ENCODE assay signal across 33 cellular contexts in genomic region chr2:10768063-10768507, GRCh38. TPM values are rescaled to one million over a fixed set of nuclear protein-coding genes. Genes with fewer than 3 reads are reported as not detected.
DNase-seq lines count a peak whose midpoint lies in the region; ATAC-seq and TF ChIP-seq lines count a peak whose summit lies in the region.
"Had no signal": no experiment of that assay in that cellular context is flagged by ENCODE, and none has a peak within 500 bp of the region (broad histone marks: within the 10 kb centered on the region; RNA-seq: fewer than 3 reads in every experiment).

No MANE protein-coding gene starts in this region.

- no peak overlapping the region for H2AK5ac ChIP-seq in IMR-90 (ENCODE audit: low read depth, low read length)

- no peak for TF ChIP-seq POLR2A in IMR-90 (IDR thresholded peaks at IDR 0.05; ENCODE audit: low read depth, low read length)
- no peak for TF ChIP-seq POLR2A in heart left ventricle (IDR thresholded peaks at IDR 0.05)

- H3K27ac Mint-ChIP-seq in GM23338, result no peak overlapping the region
- H3K27ac Mint-ChIP-seq in stimulated activated naive B cell treated with anti-CD40 and anti-IgM and Interleukin-4, amounts not matched to agents 10 μg/mL and 1 μg/mL and 100 μg/mL, for 72 hours, result no peak overlapping the region
- H3K27ac Mint-ChIP-seq: progenitor cell of endocrine pancreas, type B pancreatic cell had no signal

- ATAC-seq in GM23338, result peak; percentile 44
- no peak for ATAC-seq in IMR-90 (ENCODE audit: low read depth)
- peak; percentile 76 to 85 (median 82) for ATAC-seq in heart left ventricle
- ATAC-seq in psoas muscle, result peak; percentile 64 to 91 (median 82)
- no peak for ATAC-seq in stimulated activated naive B cell treated with anti-CD40 and anti-IgM and Interleukin-4, amounts not matched to agents 10 μg/mL and 1 μg/mL and 100 μg/mL, for 72 hours (replicated peaks)

- no peak overlapping the region for H4K5ac ChIP-seq in IMR-90 (ENCODE audit: low read depth, low read length)

- CTCF ChIA-PET in IMR-90 (lab: Yijun Ruan, JAX), result no interaction called here

- no peak overlapping the region for H2BK15ac ChIP-seq in IMR-90 (ENCODE audit: low read depth, low read length)

- no peaks in the 10 kb centered on the region for H3K9me2 ChIP-seq in GM23338 (ENCODE audit: insufficient read depth)

- no peak overlapping the region for H2BK120ac ChIP-seq in IMR-90 (ENCODE audit: low read depth, low read length)

- WGBS in IMR-90 (ENCODE audit: extremely low coverage in 2 of 2, insufficient read length in 1 of 2), 2 experiments, result 46% methylated on average over 9 of the region's 16 CpGs; no CpG with 5 or more reads in 1 of the 2 experiments
- 54 to 62% (median 58%) methylated on average over 10 to 16 of the region's 16 CpGs for WGBS in heart left ventricle, 4 donors
- 23 to 40% (median 25%) methylated on average over 16 of the region's 16 CpGs for WGBS in psoas muscle, 3 donors

- no peaks in the 10 kb centered on the region for H3K9me1 ChIP-seq in IMR-90 (ENCODE audit: insufficient read depth, low read length)

- H3K4me1 Mint-ChIP-seq in GM23338, result 0 out of 3 replicates have a peak, but pooled peaks cover under 1% of the 10 kb centered on the region
- H3K4me1 Mint-ChIP-seq in stimulated activated naive B cell treated with anti-CD40 and anti-IgM and Interleukin-4, amounts not matched to agents 10 μg/mL and 1 μg/mL and 100 μg/mL, for 72 hours, result peaks cover 9 to 25% of the 10 kb centered on the region in 2 donors

- DNase-seq in GM23338 (ENCODE audit: low spot score) (no peak), IMR-90 (no peak), heart left ventricle (peak in 4 of 5 donors; percentile 25 to 74 (median 46)), psoas muscle (no peak), NCI-H1694 treated with DMSO at 0.1 percent for 48 hours (lab: John Stamatoyannopoulos, UW) (no peak), HAP-1 (ENCODE audit: low spot score in 2 of 2) (no peak)
- DNase-seq in stimulated activated naive B cell treated with anti-CD40 and anti-IgM and Interleukin-4, amounts not matched to agents 10 μg/mL and 1 μg/mL and 100 μg/mL, for 72 hours, result no peak
- DNase-seq: activated CD4-positive, alpha-beta T cell treated with anti-CD3 and anti-CD28 coated beads, Interleukin-2, amount 50 U/mL, for 4 hours; activated naive CD4-positive, alpha-beta T cell treated with anti-CD3 and anti-CD28 coated beads, Interleukin-2, amount 50 U/mL, for 16 hours; amniotic stem cell; C1 segment of cervical spinal cord; Caco-2; DMS79 treated with DMSO at 0.1 percent for 48 hours; effector CD4-positive, alpha-beta T cell; HCEC 1CT; kidney glomerular epithelial cell; MV-4-11; NCI-H1436 treated with DMSO at 0.1 percent for 48 hours; NCI-H2171; NCI-H510A; NK-92 treated with Interleukin-12 subunit alpha and Interleukin-12 subunit beta, amount 100 ng/mL, for 24 hours; PC-9; SIG-M5; small intestine; SW 1271; T-helper 9 cell had no signal

- no peak overlapping the region for H3K14ac ChIP-seq in IMR-90 (replicated peaks; ENCODE audit: low read depth, low read length)

- no TSS peak for BruUV-seq in IMR-90 (replicated peaks; lab: Mats Ljungman, UMichigan)

- H3F3A ChIP-seq in GM23338 (replicated peaks; ENCODE audit: low read depth), result no peaks in the 10 kb centered on the region

- H3K4me2 ChIP-seq in GM23338, result no peak overlapping the region
- H3K4me2 ChIP-seq in IMR-90 (ENCODE audit: low read depth, low read length), result no peak overlapping the region
- H3K4me2 ChIP-seq: KMS-11, PC-9 had no signal

- no peaks in the 10 kb centered on the region for H3K4me1 ChIP-seq in GM23338 (ENCODE audit: insufficient read depth)
- no peaks in the 10 kb centered on the region for H3K4me1 ChIP-seq in IMR-90 (ENCODE audit: control insufficient read depth, insufficient read depth, low read length)
- peaks cover 0 to 9% (median 0%) of the 10 kb centered on the region in 12 donors for H3K4me1 ChIP-seq in heart left ventricle
- H3K4me1 ChIP-seq in psoas muscle, result no peaks in the 10 kb centered on the region
- no peaks in the 10 kb centered on the region for H3K4me1 ChIP-seq in HAP-1
- H3K4me1 ChIP-seq: breast epithelium had no signal

- H3K36me3 ChIP-seq in GM23338 (ENCODE audit: insufficient read depth), result no peaks in the 10 kb centered on the region
- H3K36me3 ChIP-seq in IMR-90 (ENCODE audit: control insufficient read depth, insufficient read depth, low read length), result no peaks in the 10 kb centered on the region
- H3K36me3 ChIP-seq in heart left ventricle, result no peaks in the 10 kb centered on the region
- no peaks in the 10 kb centered on the region for H3K36me3 ChIP-seq in psoas muscle (ENCODE audit: insufficient read depth in 1 of 2, low read depth in 1 of 2)
- H3K36me3 ChIP-seq in HAP-1 (replicated peaks), result no peaks in the 10 kb centered on the region
- H3K36me3 ChIP-seq: breast epithelium had no signal

- H3K27me3 ChIP-seq in GM23338 (ENCODE audit: insufficient read depth), result no peaks in the 10 kb centered on the region
- peaks cover 40% of the 10 kb centered on the region; the same call in 1 of the 2 replicates for H3K27me3 ChIP-seq in IMR-90 (ENCODE audit: control insufficient read depth, insufficient read depth, low read length)
- no peaks in the 10 kb centered on the region for H3K27me3 ChIP-seq in heart left ventricle
- no peaks in the 10 kb centered on the region for H3K27me3 ChIP-seq in psoas muscle (ENCODE audit: insufficient read depth in 3 of 3, low read length in 2 of 3)
- no peaks in the 10 kb centered on the region for H3K27me3 ChIP-seq in HAP-1 (ENCODE audit: low read depth)
- H3K27me3 ChIP-seq: breast epithelium had no signal

- H2AK9ac ChIP-seq in IMR-90 (replicated peaks; ENCODE audit: low read depth, low read length, poor library complexity), result no peak overlapping the region

- H3K18ac ChIP-seq in IMR-90 (ENCODE audit: low read depth, low read length), result no peak overlapping the region

- no peak overlapping the region for H3K9ac ChIP-seq in IMR-90 (ENCODE audit: low read depth, low read length)
- H3K9ac ChIP-seq: KMS-11 had no signal

- POLR2A ChIA-PET in IMR-90 (lab: Charles Lee; ENCODE audit: unreplicated experiment), result no interaction called here

- H3K27me3 Mint-ChIP-seq in GM23338 (ENCODE audit: insufficient read depth, low read depth, poor library complexity), result peaks cover 17% of the 10 kb centered on the region
- peaks cover 0 to 2% of the 10 kb centered on the region in 2 donors for H3K27me3 Mint-ChIP-seq in stimulated activated naive B cell treated with anti-CD40 and anti-IgM and Interleukin-4, amounts not matched to agents 10 μg/mL and 1 μg/mL and 100 μg/mL, for 72 hours
- H3K27me3 Mint-ChIP-seq: progenitor cell of endocrine pancreas, type B pancreatic cell had no signal

- no peak overlapping the region for H3K56ac ChIP-seq in IMR-90 (ENCODE audit: extremely low read depth, insufficient read depth, low read length)

- H4K91ac ChIP-seq in IMR-90 (ENCODE audit: insufficient read depth, low read depth, low read length), result no peak overlapping the region

- no peaks in the 10 kb centered on the region for H3K9me3 Mint-ChIP-seq in GM23338
- H3K9me3 Mint-ChIP-seq in stimulated activated naive B cell treated with anti-CD40 and anti-IgM and Interleukin-4, amounts not matched to agents 10 μg/mL and 1 μg/mL and 100 μg/mL, for 72 hours, result no peaks in the 10 kb centered on the region
- H3K9me3 Mint-ChIP-seq: neural crest cell, type B pancreatic cell had no signal

- H3K79me1 ChIP-seq in IMR-90 (ENCODE audit: low read depth in 1 of 2, low read length in 2 of 2), result no peaks in the 10 kb centered on the region

- H2BK20ac ChIP-seq in IMR-90 (ENCODE audit: low read depth, low read length), result no peak overlapping the region

- no peak overlapping the region for H3K4ac ChIP-seq in IMR-90 (ENCODE audit: low read depth, low read length)

- H3K27ac ChIP-seq in GM23338 (ENCODE audit: low read depth) (no peak overlapping the region), IMR-90 (ENCODE audit: insufficient read depth, low read length) (no peak overlapping the region), heart left ventricle (peak overlapping the region in 1 of 12 donors; percentile 19), psoas muscle (no peak overlapping the region)
- H3K27ac ChIP-seq: breast epithelium, epithelial cell of prostate, KMS-11, PC-9 had no signal

- no peak overlapping the region for H4K8ac ChIP-seq in IMR-90 (ENCODE audit: low read depth in 2 of 2, low read length in 2 of 2)

- H4K20me1 ChIP-seq in GM23338 (replicated peaks; ENCODE audit: insufficient read depth) (no peaks in the 10 kb centered on the region), IMR-90 (ENCODE audit: insufficient read depth, low read length) (no peaks in the 10 kb centered on the region)

- H2BK5ac ChIP-seq in IMR-90 (ENCODE audit: low read depth, low read length, poor library complexity, severe bottlenecking), result no peak overlapping the region

- no peak for TF ChIP-seq CTCF in GM23338 (conservative IDR thresholded peaks at IDR 0.05; ENCODE audit: low read depth in 2 of 2)
- TF ChIP-seq CTCF in IMR-90 (conservative IDR thresholded peaks at IDR 0.05; ENCODE audit: low read depth, low read length), result no peak
- TF ChIP-seq CTCF in heart left ventricle (IDR thresholded peaks at IDR 0.05), result no peak
- TF ChIP-seq CTCF in psoas muscle (IDR thresholded peaks at IDR 0.05), result no peak

- no peak overlapping the region for H3K4me3 Mint-ChIP-seq in GM23338
- no peak overlapping the region for H3K4me3 Mint-ChIP-seq in stimulated activated naive B cell treated with anti-CD40 and anti-IgM and Interleukin-4, amounts not matched to agents 10 μg/mL and 1 μg/mL and 100 μg/mL, for 72 hours
- H3K4me3 Mint-ChIP-seq: neural crest cell, type B pancreatic cell had no signal

- H3K36me3 Mint-ChIP-seq in GM23338 (ENCODE audit: low read depth), result no peaks in the 10 kb centered on the region
- H3K36me3 Mint-ChIP-seq in stimulated activated naive B cell treated with anti-CD40 and anti-IgM and Interleukin-4, amounts not matched to agents 10 μg/mL and 1 μg/mL and 100 μg/mL, for 72 hours, result peaks cover 5 to 6% of the 10 kb centered on the region in 2 donors
- H3K36me3 Mint-ChIP-seq: type B pancreatic cell had no signal

- H3K79me2 ChIP-seq in GM23338 (replicated peaks; ENCODE audit: insufficient read depth), result no peaks in the 10 kb centered on the region

- no peak overlapping the region for H3K23ac ChIP-seq in IMR-90 (ENCODE audit: low read depth, low read length)

- in situ Hi-C loops in IMR-90 (cut with MboI; ENCODE audit: low sequenced_read_pairs), result no loop called here
- in situ Hi-C loops in HAP-1 (cut with MboI; ENCODE audit: low sequenced_read_pairs), result no loop called here

- dilution Hi-C loops in IMR-90 (cut with HindIII; ENCODE audit: low sequenced_read_pairs, unreplicated experiment), result no loop called here

- no peak for TF ChIP-seq RAD21 in IMR-90 (IDR thresholded peaks at IDR 0.05; ENCODE audit: low read length)

- H3K4me3 ChIP-seq in GM23338, result no peak overlapping the region
- H3K4me3 ChIP-seq in IMR-90 (ENCODE audit: insufficient read depth, low read depth, low read length), result no peak overlapping the region
- no peak overlapping the region for H3K4me3 ChIP-seq in heart left ventricle
- H3K4me3 ChIP-seq in psoas muscle, result no peak overlapping the region
- H3K4me3 ChIP-seq in HAP-1, result no peak overlapping the region
- H3K4me3 ChIP-seq: breast epithelium, PC-9 had no signal

- no peaks in the 10 kb centered on the region for H3K9me3 ChIP-seq in IMR-90 (ENCODE audit: control insufficient read depth, insufficient read depth, low read length)
- no peaks in the 10 kb centered on the region for H3K9me3 ChIP-seq in heart left ventricle
- H3K9me3 ChIP-seq in psoas muscle, result no peaks in the 10 kb centered on the region
- H3K9me3 ChIP-seq in HAP-1, result no peaks in the 10 kb centered on the region
- H3K9me3 ChIP-seq: breast epithelium, Caco-2 had no signal

- H2AFZ ChIP-seq in GM23338 (no peak overlapping the region), IMR-90 (replicated peaks; ENCODE audit: low read length, poor library complexity) (peak overlapping the region; percentile 36)
- H2AFZ ChIP-seq: PC-9 had no signal

- intact Hi-C loops in IMR-90 (cut with micrococcal nuclease) (no loop called here), heart left ventricle (cut with DNase I) (no loop called here), psoas muscle (cut with DNase I) (no loop called here)

RNA-seq across cellular contexts. Expression of gene PDIA6, which starts 44.5 kb away (rescaled TPM):
- total RNA-seq in GM23338 (2014; rRNA removed; shearing (Covaris generic)), result 374 and 382 TPM in 2 replicates
- polyA plus RNA-seq in GM23338 (2016; fragmentation: Nextera tagmentation; extraction: Ambion mirVana) (284 and 331 TPM in 2 replicates), IMR-90 (2012; rRNA removed) (317 and 349 TPM in 2 replicates), heart left ventricle (100 to 1,000 TPM in 1 of 2 donors, 10 to 100 TPM in 1; 32.0 to 402 TPM), psoas muscle (100 to 1,000 TPM in 1 of 3 donors, 10 to 100 TPM in 2; 55.1 to 139 (median 80.0) TPM)
- total RNA-seq in IMR-90 (2012; rRNA removed) (204 and 384 TPM in 2 replicates), heart left ventricle (100 to 1,000 TPM in 6 of 9 donors, 10 to 100 TPM in 3; 78.2 to 178 (median 110) TPM), psoas muscle (10 to 100 TPM; 40.1 to 61.7 (median 51.7) TPM)
- 120 and 217 TPM in 2 replicates for polyA plus RNA-seq in IMR-90 (2012; cell fraction: cytosol; rRNA removed)
- polyA plus RNA-seq in IMR-90 (2012; cell fraction: nucleus; rRNA removed; ENCODE audit: low replicate concordance), result 31.1 and 123 TPM in 2 replicates

RNA-seq across cellular contexts. Expression of gene ATP6V1C2, which starts 46.7 kb away (rescaled TPM):
- total RNA-seq in GM23338 (2014; rRNA removed; shearing (Covaris generic)), result 0.14 and 0.35 TPM in 2 replicates
- polyA plus RNA-seq in GM23338 (2016; fragmentation: Nextera tagmentation; extraction: Ambion mirVana) (1.5 and 2.1 TPM in 2 replicates), IMR-90 (2012; rRNA removed) (0.04 TPM in 1 of 2 replicates, not detected in the other), heart left ventricle (under 1 TPM; 0.47 to 0.50 TPM), psoas muscle (under 1 TPM; 0.25 to 0.70 (median 0.25) TPM)
- total RNA-seq in IMR-90 (2012; rRNA removed) (not detected in 2 replicates), heart left ventricle (1 to 10 TPM in 1 of 9 donors, under 1 TPM in 7, not detected in 1; 0.32 to 2.1 (median 0.48) TPM), psoas muscle (under 1 TPM; 0.11 to 0.27 (median 0.16) TPM)
- not detected in 2 replicates for polyA plus RNA-seq in IMR-90 (2012; cell fraction: cytosol; rRNA removed)
- polyA plus RNA-seq in IMR-90 (2012; cell fraction: nucleus; rRNA removed; ENCODE audit: low replicate concordance), result not detected in 2 replicates
- total RNA-seq: HT1080, PC-9 had no signal

Comparison
In these comparisons a context has a peak if more than half of its experiments do, and no peak if none do; other contexts are left out.
1. ATAC-seq: peak in GM23338 (single experiment), heart left ventricle (4 of 4) and psoas muscle (4 of 4); none in IMR-90 (single experiment) and stimulated activated naive B cell treated with anti-CD40 and anti-IgM and Interleukin-4, amounts not matched to agents 10 μg/mL and 1 μg/mL and 100 μg/mL, for 72 hours (0 of 2).
2. DNase-seq: peak in heart left ventricle (4 of 5); none in GM23338 (single experiment), IMR-90 (single experiment), psoas muscle (0 of 2), NCI-H1694 treated with DMSO at 0.1 percent for 48 hours (single experiment), stimulated activated naive B cell treated with anti-CD40 and anti-IgM and Interleukin-4, amounts not matched to agents 10 μg/mL and 1 μg/mL and 100 μg/mL, for 72 hours (single experiment) and HAP-1 (0 of 2).